In the genomic region with DNA sequence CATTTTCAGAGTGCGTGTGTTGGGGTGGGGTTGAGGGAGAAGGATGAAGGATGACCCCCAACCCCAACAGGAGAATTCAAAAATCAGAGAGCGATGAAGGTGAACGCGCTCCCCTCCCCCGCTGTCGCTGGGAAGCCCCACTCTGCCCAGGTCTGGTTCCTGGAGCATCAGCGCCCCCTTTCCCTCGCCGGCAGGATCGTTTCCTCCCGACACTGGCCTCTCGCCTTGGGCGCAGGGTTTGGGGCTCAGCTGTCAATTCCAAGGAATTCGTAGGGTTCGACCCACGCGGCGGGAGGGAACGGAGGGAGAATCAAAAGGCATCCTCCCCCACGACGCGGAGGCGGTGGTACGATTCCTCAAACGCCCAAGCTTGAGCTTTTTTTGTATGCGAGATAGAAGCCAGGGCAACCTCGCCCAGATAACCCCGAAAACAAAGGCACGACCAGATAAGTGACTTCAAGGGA, we compare ENCODE assay signal across 8 cellular contexts. TPM values are rescaled to one million over a fixed set of nuclear protein-coding genes. Genes with fewer than 3 reads are reported as not detected.
DNase-seq lines count a peak whose midpoint lies in the region; ATAC-seq, FAIRE-seq and TF ChIP-seq lines count a peak whose summit lies in the region.

No MANE protein-coding gene starts in this region.

- H3K4me3 ChIP-seq in GM12865 (ENCODE audit: low read depth, low read length): peak overlapping the region; percentile 39
- peak overlapping the region; percentile 53 for H3K4me3 ChIP-seq in MM.1S (ENCODE audit: low read length)

- H3K79me2 ChIP-seq in MM.1S (ENCODE audit: low read length): no peaks in the 10 kb centered on the region

- H3K36me3 Mint-ChIP-seq in activated T-cell treated with anti-CD3 and anti-CD28 coated beads, Interleukin-2, amount 50 U/mL, for 72 hours (ENCODE audit: insufficient read depth in 2 of 2): no peaks in the 10 kb centered on the region

- H3K27ac Mint-ChIP-seq in activated T-cell treated with anti-CD3 and anti-CD28 coated beads, Interleukin-2, amount 50 U/mL, for 72 hours: no peak overlapping the region

- peak; percentile 67 to 71 for ATAC-seq in activated T-cell treated with anti-CD3 and anti-CD28 coated beads, Interleukin-2, amount 50 U/mL, for 72 hours (replicated peaks in 1 of 2)

- H3K36me3 ChIP-seq in MM.1S (replicated peaks; ENCODE audit: insufficient read depth, low read length): no peaks in the 10 kb centered on the region

- peaks cover 49% of the 10 kb centered on the region for H3K4me1 Mint-ChIP-seq in activated T-cell treated with anti-CD3 and anti-CD28 coated beads, Interleukin-2, amount 50 U/mL, for 72 hours (ENCODE audit: low read depth)

- no peaks in the 10 kb centered on the region for H3K9me3 Mint-ChIP-seq in activated T-cell treated with anti-CD3 and anti-CD28 coated beads, Interleukin-2, amount 50 U/mL, for 72 hours

- TF ChIP-seq CTCF in GM12865 (IDR thresholded peaks at IDR 0.05; ENCODE audit: insufficient read depth, low read depth, low read length, missing control alignments) (peak; percentile 75), MM.1S (IDR thresholded peaks at IDR 0.05; ENCODE audit: low read length) (peak; percentile 76)

- H3K4me1 ChIP-seq in MM.1S (ENCODE audit: low read length): 0 out of 2 replicates have a peak, but pooled peaks cover 3% of the 10 kb centered on the region

- H3K4me2 ChIP-seq in MM.1S (ENCODE audit: low read depth, low read length): peak overlapping the region; percentile 84

- FAIRE-seq in A204.1 (lab: Jason Lieb, UNC): peak; percentile 11
- FAIRE-seq in frontal cortex (lab: Jason Lieb, UNC): no peak

- H3K9ac ChIP-seq in MM.1S (ENCODE audit: low read length): no peak overlapping the region

- no peaks in the 10 kb centered on the region for H3K9me2 ChIP-seq in MM.1S (replicated peaks; ENCODE audit: insufficient read depth, low read length)

- H3K27me3 Mint-ChIP-seq in activated T-cell treated with anti-CD3 and anti-CD28 coated beads, Interleukin-2, amount 50 U/mL, for 72 hours (ENCODE audit: low read depth): peaks cover 94% of the 10 kb centered on the region

- no peak overlapping the region for H3K27ac ChIP-seq in MM.1S (ENCODE audit: low read length)

- no peaks in the 10 kb centered on the region for H3K9me3 ChIP-seq in MM.1S (replicated peaks; ENCODE audit: insufficient read depth, low read length)

- H2AFZ ChIP-seq in MM.1S (ENCODE audit: low read length): peak overlapping the region; percentile 34

- H3K27me3 ChIP-seq in MM.1S (replicated peaks; ENCODE audit: insufficient read depth, low read length): peaks cover 60% of the 10 kb centered on the region

- DNase-seq in GM12865 (ENCODE audit: low read depth) (peak; percentile 54), MM.1S (peak; percentile 43), frontal cortex (ENCODE audit: low spot score in 2 of 2) (peak; percentile 60 to 71), nucleus accumbens (lab: John Stamatoyannopoulos, UW) (peak in 43 of 56 donors; percentile 3 to 72 (median 31)), SIG-M5 (lab: John Stamatoyannopoulos, UW) (no peak)
- DNase-seq in activated T-cell treated with anti-CD3 and anti-CD28 coated beads, Interleukin-2, amount 50 U/mL, for 72 hours: peak; percentile 68 to 70
- DNase-seq in NK-92 treated with Interleukin-12 subunit alpha and Interleukin-12 subunit beta, amount 100 ng/mL, for 24 hours (lab: John Stamatoyannopoulos, UW): no peak

- H3F3A ChIP-seq in MM.1S (ENCODE audit: insufficient read depth, low read length): no peaks in the 10 kb centered on the region

- H4K20me1 ChIP-seq in MM.1S (ENCODE audit: insufficient read depth, low read length): no peaks in the 10 kb centered on the region

- peak overlapping the region; percentile 71 to 85 for H3K4me3 Mint-ChIP-seq in activated T-cell treated with anti-CD3 and anti-CD28 coated beads, Interleukin-2, amount 50 U/mL, for 72 hours

RNA-seq across cellular contexts. Expression of gene PDGFRA, which starts 1.0 kb away (rescaled TPM):
- total RNA-seq in activated T-cell treated with anti-CD3 and anti-CD28 coated beads, Interleukin-2, amount 50 U/mL, for 72 hours: under 1 TPM in 1 of 2 donors, not detected in 1; 0.43 TPM
- total RNA-seq in frontal cortex: 64.0 TPM

Comparison
In these comparisons a context has a peak if more than half of its experiments do, and no peak if none do; other contexts are left out.
1. DNase-seq: peak in GM12865 (single experiment), MM.1S (single experiment), activated T-cell treated with anti-CD3 and anti-CD28 coated beads, Interleukin-2, amount 50 U/mL, for 72 hours (2 of 2), frontal cortex (2 of 2) and nucleus accumbens (43 of 56); none in NK-92 treated with Interleukin-12 subunit alpha and Interleukin-12 subunit beta, amount 100 ng/mL, for 24 hours (single experiment) and SIG-M5 (single experiment).
2. RNA of gene PDGFRA, which starts 1.0 kb away (total RNA-seq): 64.0 TPM in frontal cortex (single experiment); 0.43 TPM in activated T-cell treated with anti-CD3 and anti-CD28 coated beads, Interleukin-2, amount 50 U/mL, for 72 hours; every median in the first group is over 10 times any median in the second.